ENCODE assay signal across 21 cellular contexts in the genomic region with DNA sequence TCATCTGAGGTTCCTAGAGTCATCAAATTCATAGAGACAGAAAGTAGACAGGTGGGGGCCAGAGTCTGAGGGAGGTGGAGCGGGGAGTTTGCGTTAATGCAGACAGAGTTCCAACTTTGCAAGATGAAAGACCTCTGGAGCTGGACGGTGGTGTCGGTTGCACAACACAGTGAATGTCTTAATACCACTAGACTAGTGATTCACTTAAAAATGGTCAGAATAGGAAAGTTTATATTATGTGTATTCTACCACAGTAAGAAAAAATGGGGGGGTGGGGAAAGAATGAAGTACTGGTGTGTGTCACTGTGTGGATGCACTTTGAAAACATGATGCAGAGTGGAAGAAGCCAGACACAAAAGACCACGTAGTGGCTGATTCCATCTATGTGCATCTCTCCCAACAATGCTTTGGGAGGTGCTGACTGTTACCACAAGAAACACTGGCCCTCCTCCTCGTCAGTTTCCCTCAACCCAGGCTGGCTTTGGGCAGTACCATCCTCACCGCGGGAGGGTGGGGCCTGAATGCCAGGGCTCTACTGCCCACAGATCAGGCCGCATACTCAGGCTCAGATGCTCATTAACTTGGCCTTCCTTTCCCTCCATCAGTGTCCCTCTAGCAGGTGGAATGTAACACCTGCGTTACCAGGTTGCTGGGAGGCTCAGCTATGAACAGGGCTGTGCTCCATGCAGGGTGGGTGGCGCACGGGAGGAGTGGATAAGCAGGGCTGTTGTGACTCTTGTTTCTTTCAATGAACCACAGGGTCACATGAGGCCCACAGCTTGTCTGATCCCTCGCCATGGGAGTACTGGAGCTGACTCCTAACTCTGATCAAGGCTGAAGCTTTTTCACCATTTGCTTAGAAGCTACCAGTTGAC.
"Had no signal": no experiment of that assay in that cellular context is flagged by ENCODE, and none has a peak within 500 bp of the region (broad histone marks: within the 10 kb centered on the region; RNA-seq: fewer than 3 reads in every experiment).

No MANE protein-coding gene starts in this region.

- DNase-seq: activated CD4-positive, alpha-beta memory T cell treated with anti-CD3 and anti-CD28 coated beads, Interleukin-2, amount 10 ng/mL, durations not matched to agents 7 days and 5 days; activated CD4-positive, alpha-beta T cell treated with anti-CD3 and anti-CD28 coated beads, Interleukin-2, amount 10 ng/mL, durations not matched to agents 7 days and 5 days; activated CD4-positive, CD25-positive, alpha-beta regulatory T cell treated with anti-CD3 and anti-CD28 coated beads, Interleukin-2, amount 50 U/mL, for 72 hours; activated gamma-delta T cell treated with Interleukin-2 at 50 U/mL for 16 hours; activated naive CD4-positive, alpha-beta T cell treated with anti-CD3 and anti-CD28 coated beads, Interleukin-2, amount 50 U/mL, for 16 hours; activated T-cell treated with anti-CD3 and anti-CD28 coated beads, Interleukin-2, amount 50 U/mL, for 4 hours; colonic mucosa; effector memory CD4-positive, alpha-beta T cell; erythroblast; foreskin melanocyte; heart right ventricle; naive B cell; nephron progenitor cell; occipital lobe; SW 1271; T-helper 17 cell; T1000 had no signal

- H3K4me1 ChIP-seq: colonic mucosa, heart right ventricle, left lung, right atrium auricular region, vagina had no signal

- H3K4me3 ChIP-seq: colonic mucosa, heart right ventricle, left lung, right atrium auricular region, vagina had no signal

- ATAC-seq: activated T-cell treated with anti-CD3 and anti-CD28 coated beads, Interleukin-2, amount 50 U/mL, for 4 hours; activated T-helper 17 cell treated with anti-CD3 and anti-CD28 coated beads, Interleukin-2, amount 50 U/mL, for 72 hours; heart right ventricle; left lung; T-helper 17 cell had no signal

- H3K27me3 ChIP-seq: colonic mucosa, heart right ventricle, left lung, right atrium auricular region, vagina had no signal

- H3K9me3 ChIP-seq: colonic mucosa, left lung, right atrium auricular region, vagina had no signal

- H3K36me3 ChIP-seq: colonic mucosa, heart right ventricle, left lung, right atrium auricular region, vagina had no signal

- H3K27ac ChIP-seq: colonic mucosa, heart right ventricle, left lung, right atrium auricular region, vagina had no signal
